Comparison of ENCODE assay signal across 25 cellular contexts in the genomic region with DNA sequence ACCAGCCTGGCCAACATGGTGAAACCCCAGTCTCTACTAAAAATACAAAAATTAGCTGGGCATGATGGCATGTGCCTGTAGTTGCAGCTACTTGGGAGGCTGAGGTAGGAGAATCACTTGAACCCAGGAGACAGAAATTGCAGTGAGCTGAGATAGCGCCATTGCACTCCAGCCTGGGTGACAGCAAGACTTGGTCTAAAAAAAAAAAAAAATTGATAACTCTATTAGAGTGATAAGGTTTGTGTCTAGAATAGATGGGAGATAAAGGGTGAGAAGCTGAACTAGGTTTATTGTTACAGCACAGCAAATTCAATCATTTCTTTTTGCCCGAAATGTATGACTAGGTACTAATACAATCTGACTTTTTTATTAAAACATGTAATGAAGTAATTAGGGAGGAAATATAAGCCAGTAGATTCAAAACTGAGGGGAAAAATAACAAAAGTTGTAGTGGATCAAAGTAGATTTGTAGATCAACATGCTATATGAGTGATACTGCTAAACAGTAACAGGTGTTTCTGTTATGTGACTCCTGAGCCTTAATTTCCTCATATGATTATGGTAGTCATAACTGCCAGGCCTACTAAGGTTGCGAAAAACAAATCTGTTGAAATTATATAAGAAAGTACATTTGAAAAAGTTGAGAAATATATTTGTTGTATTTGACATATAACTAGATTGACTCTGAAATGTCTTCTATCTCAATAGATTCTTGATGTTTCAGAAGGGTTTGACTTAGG.
DNase-seq lines count a peak whose midpoint lies in the region; ATAC-seq lines count a peak whose summit lies in the region.
"Had no signal": no experiment of that assay in that cellular context is flagged by ENCODE, and none has a peak within 500 bp of the region (broad histone marks: within the 10 kb centered on the region; RNA-seq: fewer than 3 reads in every experiment).

No MANE protein-coding gene starts in this region.

- peaks cover 45% of the 10 kb centered on the region for H3K4me1 Mint-ChIP-seq in activated T-cell treated with anti-CD3 and anti-CD28 coated beads, Interleukin-2, amount 50 U/mL, for 24 hours (ENCODE audit: low read depth)
- peaks cover 12% of the 10 kb centered on the region for H3K4me1 Mint-ChIP-seq in activated naive CD8-positive, alpha-beta T cell treated with anti-CD3 and anti-CD28 coated beads, Interleukin-2, amount 50 U/mL, for 24 hours

- no peak for DNase-seq in activated T-cell treated with anti-CD3 and anti-CD28 coated beads, Interleukin-2, amount 50 U/mL, for 24 hours
- no peak for DNase-seq in activated T-cell treated with anti-CD3 and anti-CD28 coated beads for 4 hours
- peak; percentile 59 for DNase-seq in NCI-H2171 treated with DMSO at 0.1 percent for 48 hours (lab: John Stamatoyannopoulos, UW)
- peak; percentile 45 for DNase-seq in fibroblast of gingiva (ENCODE audit: low read depth)
- DNase-seq in activated naive CD8-positive, alpha-beta T cell treated with anti-CD3 and anti-CD28 coated beads, Interleukin-2, amount 50 U/mL, for 24 hours = no peak
- DNase-seq in amniotic stem cell (lab: John Stamatoyannopoulos, UW) = no peak
- DNase-seq in NCI-H2029 treated with DMSO at 0.1 percent for 48 hours (lab: John Stamatoyannopoulos, UW) = no peak
- DNase-seq: activated naive CD8-positive, alpha-beta T cell treated with anti-CD3 and anti-CD28 coated beads for 36 hours; BE2C; Calu3; GM23248; mesenchymal stem cell; NCI-H1417 treated with DMSO at 0.1 percent for 48 hours; NCI-H524 treated with DMSO at 0.1 percent for 48 hours; occipital lobe; retina; stimulated activated CD4-positive, alpha-beta T cell treated with anti-CD3 and anti-CD28 coated beads, Interleukin-12 subunit alpha, Interleukin-12 subunit beta, amount 100 ng/mL, for 4 hours; stimulated activated naive CD8-positive, alpha-beta T cell treated with anti-CD3 and anti-CD28 coated beads, Interleukin-15, amount 100 ng/mL, for 72 hours; SW 1271; transverse colon had no signal

- H3K27ac Mint-ChIP-seq in activated T-cell treated with anti-CD3 and anti-CD28 coated beads, Interleukin-2, amount 50 U/mL, for 24 hours = peak overlapping the region; percentile 51
- no peak overlapping the region for H3K27ac Mint-ChIP-seq in activated naive CD8-positive, alpha-beta T cell treated with anti-CD3 and anti-CD28 coated beads, Interleukin-2, amount 50 U/mL, for 24 hours
- H3K27ac Mint-ChIP-seq: activated naive CD8-positive, alpha-beta T cell treated with anti-CD3 and anti-CD28 coated beads for 36 hours; activated T-helper 17 cell treated with anti-CD3 and anti-CD28 coated beads, Interleukin-2, amount 50 U/mL, for 72 hours; brain had no signal

- H3K4me3 Mint-ChIP-seq in activated T-cell treated with anti-CD3 and anti-CD28 coated beads, Interleukin-2, amount 50 U/mL, for 24 hours = no peak overlapping the region
- no peak overlapping the region for H3K4me3 Mint-ChIP-seq in activated naive CD8-positive, alpha-beta T cell treated with anti-CD3 and anti-CD28 coated beads, Interleukin-2, amount 50 U/mL, for 24 hours
- H3K4me3 Mint-ChIP-seq: activated naive CD8-positive, alpha-beta T cell treated with anti-CD3 and anti-CD28 coated beads for 36 hours; activated T-helper 17 cell treated with anti-CD3 and anti-CD28 coated beads, Interleukin-2, amount 50 U/mL, for 72 hours; brain; stimulated activated naive CD8-positive, alpha-beta T cell treated with anti-CD3 and anti-CD28 coated beads, Interleukin-15, amount 100 ng/mL, for 72 hours had no signal

- H3K36me3 Mint-ChIP-seq in activated T-cell treated with anti-CD3 and anti-CD28 coated beads, Interleukin-2, amount 50 U/mL, for 24 hours (ENCODE audit: low read depth) = peaks cover 71% of the 10 kb centered on the region
- H3K36me3 Mint-ChIP-seq in activated naive CD8-positive, alpha-beta T cell treated with anti-CD3 and anti-CD28 coated beads, Interleukin-2, amount 50 U/mL, for 24 hours (ENCODE audit: low read depth) = peaks cover 42% of the 10 kb centered on the region

- no peaks in the 10 kb centered on the region for H3K9me3 Mint-ChIP-seq in activated T-cell treated with anti-CD3 and anti-CD28 coated beads, Interleukin-2, amount 50 U/mL, for 24 hours
- H3K9me3 Mint-ChIP-seq in activated naive CD8-positive, alpha-beta T cell treated with anti-CD3 and anti-CD28 coated beads, Interleukin-2, amount 50 U/mL, for 24 hours = no peaks in the 10 kb centered on the region
- H3K9me3 Mint-ChIP-seq: activated naive CD8-positive, alpha-beta T cell treated with anti-CD3 and anti-CD28 coated beads for 36 hours; activated T-helper 17 cell treated with anti-CD3 and anti-CD28 coated beads, Interleukin-2, amount 50 U/mL, for 72 hours; brain; stimulated activated naive CD8-positive, alpha-beta T cell treated with anti-CD3 and anti-CD28 coated beads, Interleukin-15, amount 100 ng/mL, for 72 hours had no signal

- H3K27me3 Mint-ChIP-seq in activated T-cell treated with anti-CD3 and anti-CD28 coated beads, Interleukin-2, amount 50 U/mL, for 24 hours = no peaks in the 10 kb centered on the region
- H3K27me3 Mint-ChIP-seq in activated naive CD8-positive, alpha-beta T cell treated with anti-CD3 and anti-CD28 coated beads, Interleukin-2, amount 50 U/mL, for 24 hours = no peaks in the 10 kb centered on the region
- H3K27me3 Mint-ChIP-seq: activated naive CD8-positive, alpha-beta T cell treated with anti-CD3 and anti-CD28 coated beads for 36 hours; activated T-helper 17 cell treated with anti-CD3 and anti-CD28 coated beads, Interleukin-2, amount 50 U/mL, for 72 hours; brain; stimulated activated naive CD8-positive, alpha-beta T cell treated with anti-CD3 and anti-CD28 coated beads, Interleukin-15, amount 100 ng/mL, for 72 hours had no signal

- no peak for ATAC-seq in activated naive CD8-positive, alpha-beta T cell treated with anti-CD3 and anti-CD28 coated beads, Interleukin-2, amount 50 U/mL, for 24 hours
- ATAC-seq in HG03139 (IDR thresholded peaks at IDR 0.05; ENCODE audit: unreplicated experiment) = no peak
- ATAC-seq: A549; activated T-helper 17 cell treated with anti-CD3 and anti-CD28 coated beads, Interleukin-2, amount 50 U/mL, for 72 hours; HepG2; stimulated activated naive CD8-positive, alpha-beta T cell treated with anti-CD3 and anti-CD28 coated beads, Interleukin-15, amount 100 ng/mL, for 72 hours had no signal

Comparison
In these comparisons a context has a peak if more than half of its experiments do, and no peak if none do; other contexts are left out.
1. DNase-seq: peak in NCI-H2171 treated with DMSO at 0.1 percent for 48 hours (single experiment) and fibroblast of gingiva (single experiment); none in activated T-cell treated with anti-CD3 and anti-CD28 coated beads, Interleukin-2, amount 50 U/mL, for 24 hours (single experiment), activated T-cell treated with anti-CD3 and anti-CD28 coated beads for 4 hours (single experiment), activated naive CD8-positive, alpha-beta T cell treated with anti-CD3 and anti-CD28 coated beads, Interleukin-2, amount 50 U/mL, for 24 hours (single experiment), amniotic stem cell (single experiment) and NCI-H2029 treated with DMSO at 0.1 percent for 48 hours (single experiment).